8 cellular contexts compared by ENCODE assay signal in the genomic region with DNA sequence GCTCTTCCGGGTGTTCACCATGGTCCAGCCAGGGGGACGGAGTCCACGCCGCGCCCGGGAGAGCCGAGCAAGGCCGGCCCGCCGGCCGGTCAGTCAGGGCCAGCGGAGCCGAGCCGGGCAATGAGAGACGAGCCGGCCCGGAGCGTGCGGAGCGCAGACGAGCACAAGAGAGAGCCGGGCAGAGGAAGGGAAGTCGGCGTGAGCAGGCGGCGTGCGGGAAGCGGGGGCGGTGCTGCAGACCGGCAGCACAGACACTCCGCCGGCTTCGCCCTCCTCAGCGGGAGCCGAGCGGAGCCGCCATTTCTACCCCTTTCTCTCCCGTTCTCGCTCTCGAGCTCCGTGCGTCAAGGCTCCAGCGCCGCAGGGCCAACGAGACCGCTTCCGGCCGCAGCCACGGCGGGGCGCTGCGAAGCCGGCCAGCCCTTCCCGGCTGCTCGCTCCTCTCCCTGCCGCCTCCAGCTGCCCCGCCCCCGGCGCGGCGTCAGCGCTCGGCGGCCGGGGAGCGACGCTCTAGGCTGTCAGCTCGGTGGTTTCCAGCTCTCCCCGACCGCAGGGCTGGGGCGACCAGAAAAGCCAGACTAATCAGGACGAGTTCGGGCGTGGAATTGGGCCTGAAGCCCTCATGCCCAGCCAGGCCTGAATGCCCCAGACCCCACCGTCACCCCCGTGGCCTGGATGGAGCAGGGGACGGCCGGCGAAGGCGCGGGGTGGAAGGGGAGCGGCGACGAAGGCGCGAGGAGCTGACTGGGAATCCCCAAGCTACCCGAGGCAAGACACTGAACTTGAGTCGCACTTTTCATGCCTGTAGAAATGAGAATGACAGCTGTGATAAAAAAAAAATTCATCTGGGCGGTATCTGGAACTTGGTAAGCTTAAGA.
DNase-seq lines count a peak whose midpoint lies in the region; ATAC-seq and TF ChIP-seq lines count a peak whose summit lies in the region.

TSS of gene ATAD2B (minus strand) at position 374 of the 878 bp plus-strand sequence. CDS start at position 21, 353 bp downstream.

- DNase-seq in AG09319 (ENCODE audit: extremely low read depth, low read depth) = peak; percentile 92
- peak; percentile 98 for DNase-seq in NCI-H345 (lab: John Stamatoyannopoulos, UW)
- DNase-seq in activated CD4-positive, CD25-positive, alpha-beta regulatory T cell (lab: John Stamatoyannopoulos, UW) = peak; percentile 74 to 90 (median 82)
- DNase-seq in central memory CD4-positive, alpha-beta T cell = peak; percentile 96
- peak; percentile 98 for DNase-seq in islet precursor cell
- peak; percentile 87 to 90 (median 89) for DNase-seq in stimulated activated CD4-positive, alpha-beta T cell treated with anti-CD3 and anti-CD28 coated beads, Interleukin-12 subunit alpha, Interleukin-12 subunit beta, amount 100 ng/mL, for 48 hours (ENCODE audit: low read depth in 2 of 3, low spot score in 1 of 3)

- ATAC-seq in GM19023 (IDR thresholded peaks at IDR 0.05; ENCODE audit: unreplicated experiment) (peak; percentile 78), HG03280 (IDR thresholded peaks at IDR 0.05; ENCODE audit: unreplicated experiment) (peak; percentile 77)

- TF ChIP-seq CTCF in AG09319 (IDR thresholded peaks at IDR 0.05; ENCODE audit: low read depth, low read length) = peak; percentile 64

Comparison
In these comparisons a context has a peak if more than half of its experiments do, and no peak if none do; other contexts are left out.
1. Peak in every context shown above with its lines: DNase-seq and ATAC-seq.